Comparison of ENCODE assay signal across 1 cellular context in genomic region chr6:125748534-125749111, GRCh38.
TF ChIP-seq lines count a peak whose summit lies in the region.

No MANE protein-coding gene starts in this region.

TF ChIP-seq in IMR-90, 13 proteins besides CTCF, POLR2A, EP300 and RAD21 (continued from another document):
- TF ChIP-seq ELK1 (IDR thresholded peaks at IDR 0.05; ENCODE audit: borderline replicate concordance, low read depth, low read length): no peak
